8 cellular contexts compared by ENCODE assay signal in the genomic region with DNA sequence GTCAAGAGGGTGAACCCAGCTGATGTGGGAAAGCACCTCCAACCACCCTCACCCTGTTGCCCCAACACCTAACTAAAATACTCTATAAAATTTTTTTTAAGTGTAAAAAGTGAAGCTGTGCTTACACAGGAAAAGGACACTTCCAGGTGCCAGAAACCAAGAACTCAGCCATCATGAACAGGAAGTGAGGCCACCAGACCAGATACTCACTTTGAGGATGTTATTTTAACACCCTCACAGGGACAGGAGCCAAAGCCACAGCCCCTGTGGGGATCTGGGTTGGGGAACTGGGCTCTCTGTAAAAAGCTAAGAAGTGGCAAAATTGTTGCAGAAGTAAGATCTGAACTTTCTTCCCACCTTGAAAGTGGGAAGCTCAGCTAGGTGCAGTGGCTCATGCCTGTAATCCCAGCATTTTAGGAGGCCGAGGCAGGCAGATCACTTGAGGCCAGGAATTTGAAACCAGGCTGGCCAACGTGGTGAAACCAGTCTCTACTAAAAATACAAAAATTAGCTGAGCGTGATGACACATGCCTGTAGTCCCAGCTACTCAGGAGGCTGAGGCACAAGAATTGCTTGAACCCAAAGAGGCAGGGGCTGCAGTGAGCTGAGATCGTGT. TPM values are rescaled to one million over a fixed set of nuclear protein-coding genes. Genes with fewer than 3 reads are reported as not detected.
DNase-seq lines count a peak whose midpoint lies in the region; ATAC-seq and TF ChIP-seq lines count a peak whose summit lies in the region.
"Had no signal": no experiment of that assay in that cellular context is flagged by ENCODE, and none has a peak within 500 bp of the region (broad histone marks: within the 10 kb centered on the region; RNA-seq: fewer than 3 reads in every experiment).

No MANE protein-coding gene starts in this region.

- H3K27ac ChIP-seq in heart left ventricle: peak overlapping the region in 1 of 12 donors; percentile 61

- WGBS in heart left ventricle, 4 donors: 63 to 76% (median 69%) methylated on average over 4 of the region's 4 CpGs

- H3K9me3 ChIP-seq in heart left ventricle: no peaks in the 10 kb centered on the region

- H3K9me3 Mint-ChIP-seq in natural killer cell: no peaks in the 10 kb centered on the region

- ATAC-seq in GM18868 (IDR thresholded peaks at IDR 0.05; ENCODE audit: unreplicated experiment): peak; percentile 43
- peak; percentile 62 to 85 (median 76) for ATAC-seq in natural killer cell
- no peak for ATAC-seq in SK-N-SH treated with all-trans-retinoic acid at 6 μM for 48 hours
- ATAC-seq in heart left ventricle: no peak

- H3K27me3 ChIP-seq in heart left ventricle: no peaks in the 10 kb centered on the region

- no peaks in the 10 kb centered on the region for H3K27me3 Mint-ChIP-seq in natural killer cell (ENCODE audit: low read depth in 2 of 2)

- DNase-seq in HT1080 (ENCODE audit: low read depth): peak; percentile 21
- DNase-seq in activated T-cell treated with anti-CD3 and anti-CD28 coated beads, Interleukin-2, amount 50 U/mL, for 1 hour: peak; percentile 38
- DNase-seq in natural killer cell: peak; percentile 70
- DNase-seq in erythroblast (lab: John Stamatoyannopoulos, UW): no peak
- no peak for DNase-seq in heart left ventricle

- peaks cover 37 to 72% of the 10 kb centered on the region in 2 donors for H3K4me1 Mint-ChIP-seq in natural killer cell

- no peak overlapping the region for H3K4me3 ChIP-seq in heart left ventricle

- peak overlapping the region; percentile 96 to 99 for H3K27ac Mint-ChIP-seq in natural killer cell

- TF ChIP-seq CTCF in natural killer cell (IDR thresholded peaks at IDR 0.05) (no peak), heart left ventricle (IDR thresholded peaks at IDR 0.05) (no peak)

- H3K36me3 Mint-ChIP-seq in natural killer cell: no peaks in the 10 kb centered on the region

- H3K36me3 ChIP-seq in heart left ventricle: no peaks in the 10 kb centered on the region

- H3K4me1 ChIP-seq in heart left ventricle: peaks cover 0 to 34% (median 15%) of the 10 kb centered on the region in 12 donors

- intact Hi-C loops in natural killer cell (cut with micrococcal nuclease) (loop anchor here (1.0 to 5.0 kb wide), 4 partner anchors 44 to 381 kb away; partner anchors contain the start of genes BCR and GNAZ), heart left ventricle (cut with DNase I) (no loop called here)

- H3K4me3 Mint-ChIP-seq in natural killer cell: peak overlapping the region; percentile 87

- TF ChIP-seq POLR2A in erythroblast (IDR thresholded peaks at IDR 0.05; ENCODE audit: low read length) (no peak), heart left ventricle (IDR thresholded peaks at IDR 0.05) (no peak)

TF ChIP-seq in SK-N-SH treated with all-trans-retinoic acid at 6 μM for 48 hours, 23 proteins besides CTCF, POLR2A, EP300 and RAD21 (continues in another document):
- no peak for TF ChIP-seq TCF4 (CRISPR knock-in tag; IDR thresholded peaks at IDR 0.05; ENCODE audit: borderline replicate concordance)
- no peak for TF ChIP-seq OSR1 (CRISPR knock-in tag; IDR thresholded peaks at IDR 0.05)
- TF ChIP-seq TOX (CRISPR knock-in tag; IDR thresholded peaks at IDR 0.05; ENCODE audit: borderline replicate concordance): no peak
- TF ChIP-seq, protein P1, sequence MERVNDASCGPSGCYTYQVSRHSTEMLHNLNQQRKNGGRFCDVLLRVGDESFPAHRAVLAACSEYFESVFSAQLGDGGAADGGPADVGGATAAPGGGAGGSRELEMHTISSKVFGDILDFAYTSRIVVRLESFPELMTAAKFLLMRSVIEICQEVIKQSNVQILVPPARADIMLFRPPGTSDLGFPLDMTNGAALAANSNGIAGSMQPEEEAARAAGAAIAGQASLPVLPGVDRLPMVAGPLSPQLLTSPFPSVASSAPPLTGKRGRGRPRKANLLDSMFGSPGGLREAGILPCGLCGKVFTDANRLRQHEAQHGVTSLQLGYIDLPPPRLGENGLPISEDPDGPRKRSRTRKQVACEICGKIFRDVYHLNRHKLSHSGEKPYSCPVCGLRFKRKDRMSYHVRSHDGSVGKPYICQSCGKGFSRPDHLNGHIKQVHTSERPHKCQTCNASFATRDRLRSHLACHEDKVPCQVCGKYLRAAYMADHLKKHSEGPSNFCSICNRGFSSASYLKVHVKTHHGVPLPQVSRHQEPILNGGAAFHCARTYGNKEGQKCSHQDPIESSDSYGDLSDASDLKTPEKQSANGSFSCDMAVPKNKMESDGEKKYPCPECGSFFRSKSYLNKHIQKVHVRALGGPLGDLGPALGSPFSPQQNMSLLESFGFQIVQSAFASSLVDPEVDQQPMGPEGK (CRISPR knock-in tag; IDR thresholded peaks at IDR 0.05; ENCODE audit: borderline replicate concordance): no peak
- TF ChIP-seq BACH2 (CRISPR knock-in tag; IDR thresholded peaks at IDR 0.05; ENCODE audit: borderline replicate concordance): no peak
- no peak for TF ChIP-seq SNAI2 (CRISPR knock-in tag; IDR thresholded peaks at IDR 0.05)
- TF ChIP-seq PPARA (CRISPR knock-in tag; IDR thresholded peaks at IDR 0.05; ENCODE audit: borderline replicate concordance): no peak
- no peak for TF ChIP-seq ISL1 (CRISPR knock-in tag; IDR thresholded peaks at IDR 0.05)
- TF ChIP-seq, protein P2, sequence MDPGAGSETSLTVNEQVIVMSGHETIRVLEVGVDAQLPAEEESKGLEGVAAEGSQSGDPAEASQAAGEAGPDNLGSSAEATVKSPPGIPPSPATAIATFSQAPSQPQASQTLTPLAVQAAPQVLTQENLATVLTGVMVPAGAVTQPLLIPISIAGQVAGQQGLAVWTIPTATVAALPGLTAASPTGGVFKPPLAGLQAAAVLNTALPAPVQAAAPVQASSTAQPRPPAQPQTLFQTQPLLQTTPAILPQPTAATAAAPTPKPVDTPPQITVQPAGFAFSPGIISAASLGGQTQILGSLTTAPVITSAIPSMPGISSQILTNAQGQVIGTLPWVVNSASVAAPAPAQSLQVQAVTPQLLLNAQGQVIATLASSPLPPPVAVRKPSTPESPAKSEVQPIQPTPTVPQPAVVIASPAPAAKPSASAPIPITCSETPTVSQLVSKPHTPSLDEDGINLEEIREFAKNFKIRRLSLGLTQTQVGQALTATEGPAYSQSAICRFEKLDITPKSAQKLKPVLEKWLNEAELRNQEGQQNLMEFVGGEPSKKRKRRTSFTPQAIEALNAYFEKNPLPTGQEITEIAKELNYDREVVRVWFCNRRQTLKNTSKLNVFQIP (CRISPR knock-in tag; IDR thresholded peaks at IDR 0.05; ENCODE audit: borderline replicate concordance, low read depth): no peak
- TF ChIP-seq ZNF8 (CRISPR knock-in tag; IDR thresholded peaks at IDR 0.05): no peak
- TF ChIP-seq ZC3H10 (CRISPR knock-in tag; IDR thresholded peaks at IDR 0.05): no peak
- TF ChIP-seq ZFP30 (CRISPR knock-in tag; IDR thresholded peaks at IDR 0.05): no peak
- TF ChIP-seq, protein P3, sequence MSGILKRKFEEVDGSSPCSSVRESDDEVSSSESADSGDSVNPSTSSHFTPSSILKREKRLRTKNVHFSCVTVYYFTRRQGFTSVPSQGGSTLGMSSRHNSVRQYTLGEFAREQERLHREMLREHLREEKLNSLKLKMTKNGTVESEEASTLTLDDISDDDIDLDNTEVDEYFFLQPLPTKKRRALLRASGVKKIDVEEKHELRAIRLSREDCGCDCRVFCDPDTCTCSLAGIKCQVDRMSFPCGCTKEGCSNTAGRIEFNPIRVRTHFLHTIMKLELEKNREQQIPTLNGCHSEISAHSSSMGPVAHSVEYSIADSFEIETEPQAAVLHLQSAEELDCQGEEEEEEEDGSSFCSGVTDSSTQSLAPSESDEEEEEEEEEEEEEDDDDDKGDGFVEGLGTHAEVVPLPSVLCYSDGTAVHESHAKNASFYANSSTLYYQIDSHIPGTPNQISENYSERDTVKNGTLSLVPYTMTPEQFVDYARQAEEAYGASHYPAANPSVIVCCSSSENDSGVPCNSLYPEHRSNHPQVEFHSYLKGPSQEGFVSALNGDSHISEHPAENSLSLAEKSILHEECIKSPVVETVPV (CRISPR knock-in tag; IDR thresholded peaks at IDR 0.05): no peak
- TF ChIP-seq, protein P4, sequence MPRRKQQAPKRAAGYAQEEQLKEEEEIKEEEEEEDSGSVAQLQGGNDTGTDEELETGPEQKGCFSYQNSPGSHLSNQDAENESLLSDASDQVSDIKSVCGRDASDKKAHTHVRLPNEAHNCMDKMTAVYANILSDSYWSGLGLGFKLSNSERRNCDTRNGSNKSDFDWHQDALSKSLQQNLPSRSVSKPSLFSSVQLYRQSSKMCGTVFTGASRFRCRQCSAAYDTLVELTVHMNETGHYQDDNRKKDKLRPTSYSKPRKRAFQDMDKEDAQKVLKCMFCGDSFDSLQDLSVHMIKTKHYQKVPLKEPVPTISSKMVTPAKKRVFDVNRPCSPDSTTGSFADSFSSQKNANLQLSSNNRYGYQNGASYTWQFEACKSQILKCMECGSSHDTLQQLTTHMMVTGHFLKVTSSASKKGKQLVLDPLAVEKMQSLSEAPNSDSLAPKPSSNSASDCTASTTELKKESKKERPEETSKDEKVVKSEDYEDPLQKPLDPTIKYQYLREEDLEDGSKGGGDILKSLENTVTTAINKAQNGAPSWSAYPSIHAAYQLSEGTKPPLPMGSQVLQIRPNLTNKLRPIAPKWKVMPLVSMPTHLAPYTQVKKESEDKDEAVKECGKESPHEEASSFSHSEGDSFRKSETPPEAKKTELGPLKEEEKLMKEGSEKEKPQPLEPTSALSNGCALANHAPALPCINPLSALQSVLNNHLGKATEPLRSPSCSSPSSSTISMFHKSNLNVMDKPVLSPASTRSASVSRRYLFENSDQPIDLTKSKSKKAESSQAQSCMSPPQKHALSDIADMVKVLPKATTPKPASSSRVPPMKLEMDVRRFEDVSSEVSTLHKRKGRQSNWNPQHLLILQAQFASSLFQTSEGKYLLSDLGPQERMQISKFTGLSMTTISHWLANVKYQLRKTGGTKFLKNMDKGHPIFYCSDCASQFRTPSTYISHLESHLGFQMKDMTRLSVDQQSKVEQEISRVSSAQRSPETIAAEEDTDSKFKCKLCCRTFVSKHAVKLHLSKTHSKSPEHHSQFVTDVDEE (CRISPR knock-in tag; IDR thresholded peaks at IDR 0.05): no peak

RNA-seq across cellular contexts. Expression of gene RSPH14, which starts 3.8 kb away (rescaled TPM):
- not detected in 2 replicates for total RNA-seq in HT1080 (2014; rRNA removed; shearing (Covaris generic))
- not detected in 2 replicates for polyA plus RNA-seq in HT1080 (2015; cell fraction: cytosol; rRNA removed)
- polyA plus RNA-seq in HT1080 (2015; cell fraction: nucleus; rRNA removed): not detected in 2 replicates
- total RNA-seq in natural killer cell: 1 to 10 TPM; 1.4 to 4.9 (median 1.4) TPM
- total RNA-seq in heart left ventricle: not detected
- not detected for polyA plus RNA-seq in heart left ventricle
- total RNA-seq: glomerular endothelial cell had no signal

RNA-seq across cellular contexts. Expression of gene RAB36, which starts 7.3 kb away (rescaled TPM):
- total RNA-seq in HT1080 (2014; rRNA removed; shearing (Covaris generic)): 1.4 and 1.9 TPM in 2 replicates
- polyA plus RNA-seq in HT1080 (2015; cell fraction: cytosol; rRNA removed): 2.8 and 4.5 TPM in 2 replicates
- 3.0 and 3.2 TPM in 2 replicates for polyA plus RNA-seq in HT1080 (2015; cell fraction: nucleus; rRNA removed)
- total RNA-seq in natural killer cell (1 to 10 TPM; 1.7 to 2.9 (median 2.6) TPM), heart left ventricle (1 to 10 TPM in 2 of 9 donors, under 1 TPM in 7; 0.25 to 3.2 (median 0.54) TPM)
- under 1 TPM; 0.11 to 0.55 TPM for polyA plus RNA-seq in heart left ventricle

RNA-seq across cellular contexts. Expression of gene BCR, which starts 42.3 kb away (rescaled TPM):
- 26.5 and 28.9 TPM in 2 replicates for total RNA-seq in HT1080 (2014; rRNA removed; shearing (Covaris generic))
- 10.1 and 15.0 TPM in 2 replicates for polyA plus RNA-seq in HT1080 (2015; cell fraction: cytosol; rRNA removed)
- polyA plus RNA-seq in HT1080 (2015; cell fraction: nucleus; rRNA removed): 19.8 and 26.4 TPM in 2 replicates
- 100 to 1,000 TPM; 166 to 186 (median 167) TPM for total RNA-seq in natural killer cell
- total RNA-seq in heart left ventricle: 10 to 100 TPM; 24.0 to 51.1 (median 29.3) TPM
- 10 to 100 TPM; 12.6 to 22.4 TPM for polyA plus RNA-seq in heart left ventricle

Comparison
In these comparisons a context has a peak if more than half of its experiments do, and no peak if none do; other contexts are left out.
1. ATAC-seq: peak in GM18868 (single experiment) and natural killer cell (3 of 3); none in SK-N-SH treated with all-trans-retinoic acid at 6 μM for 48 hours (single experiment) and heart left ventricle (0 of 4).
2. DNase-seq: peak in HT1080 (single experiment), activated T-cell treated with anti-CD3 and anti-CD28 coated beads, Interleukin-2, amount 50 U/mL, for 1 hour (single experiment) and natural killer cell (single experiment); none in erythroblast (0 of 2) and heart left ventricle (0 of 5).